In genomic region chr3:25648107-25648535, GRCh38 we compare ENCODE assay signal across 8 cellular contexts. TPM values are rescaled to one million over a fixed set of nuclear protein-coding genes. Genes with fewer than 3 reads are reported as not detected.
DNase-seq lines count a peak whose midpoint lies in the region; ATAC-seq and TF ChIP-seq lines count a peak whose summit lies in the region.

No MANE protein-coding gene starts in this region.

- POLR2A ChIA-PET in WTC11 (lab: Charles Lee) = interaction anchor here (2.0 kb wide), 1 partner anchor 135 kb away, joined by 8 read pairs; the partner anchor contains the start of gene NGLY1

- CTCF ChIA-PET in WTC11 (lab: Charles Lee) = interaction anchor here (0.7 to 3.3 kb wide), 22 partner anchors 9 to 470 kb away, joined by 3 to 24 read pairs (median 4); partner anchors contain the start of gene NGLY1

- no peak overlapping the region for H3K4me3 ChIP-seq in cardiac fibroblast (replicated peaks in 1 of 2; ENCODE audit: low read depth in 2 of 2, low read length in 2 of 2)

- peaks cover 31% of the 10 kb centered on the region for H3K36me3 Mint-ChIP-seq in WTC11

- TF ChIP-seq CTCF in WTC11 (IDR thresholded peaks at IDR 0.05) (peak; percentile 88), cardiac fibroblast (IDR thresholded peaks at IDR 0.05; ENCODE audit: low read depth, low read length) (peak; percentile 90)

- no peak overlapping the region for H3K4me3 Mint-ChIP-seq in WTC11

- ATAC-seq in GM19025 (IDR thresholded peaks at IDR 0.05; ENCODE audit: low read depth, unreplicated experiment) (peak; percentile 92), HG03159 (IDR thresholded peaks at IDR 0.05; ENCODE audit: unreplicated experiment) (peak; percentile 97), WTC11 (peak; percentile 99)

- H3K9me3 Mint-ChIP-seq in WTC11 = peaks cover 18% of the 10 kb centered on the region

- peak; percentile 70 for DNase-seq in AG20443 (ENCODE audit: low spot score)
- peak; percentile 70 for DNase-seq in NCI-H345 (lab: John Stamatoyannopoulos, UW)
- peak; percentile 90 for DNase-seq in WTC11 (ENCODE audit: low spot score)
- DNase-seq in cardiac fibroblast (ENCODE audit: low read depth in 2 of 2) = peak; percentile 88 to 89
- peak; percentile 56 for DNase-seq in kidney glomerular epithelial cell (lab: John Stamatoyannopoulos, UW)
- DNase-seq in stimulated activated CD4-positive, alpha-beta T cell treated with anti-CD3 and anti-CD28 coated beads, Interleukin-4, amount 100 ng/mL, for 24 hours = peak; percentile 88

- no peaks in the 10 kb centered on the region for H3K27me3 Mint-ChIP-seq in WTC11 (ENCODE audit: low read depth)

- H3K4me1 Mint-ChIP-seq in WTC11 = peaks cover 27% of the 10 kb centered on the region

- peak overlapping the region; percentile 91 for H3K27ac Mint-ChIP-seq in WTC11

TF ChIP-seq in WTC11, 78 proteins besides CTCF, POLR2A, EP300 and RAD21:
- no peak for TF ChIP-seq MYBL2 (CRISPR knock-in tag; IDR thresholded peaks at IDR 0.05)
- TF ChIP-seq ATF1 (CRISPR knock-in tag; IDR thresholded peaks at IDR 0.05) = no peak
- TF ChIP-seq PRRX2 (CRISPR knock-in tag; IDR thresholded peaks at IDR 0.05) = no peak
- TF ChIP-seq STAT6 (CRISPR knock-in tag; conservative IDR thresholded peaks at IDR 0.05; ENCODE audit: low read depth) = no peak
- no peak for TF ChIP-seq IRF2 (CRISPR knock-in tag; IDR thresholded peaks at IDR 0.05; ENCODE audit: borderline replicate concordance, low read depth)
- no peak for TF ChIP-seq ERG (CRISPR knock-in tag; IDR thresholded peaks at IDR 0.05)
- TF ChIP-seq NFE2L1 (CRISPR knock-in tag; IDR thresholded peaks at IDR 0.05) = no peak

RNA-seq across cellular contexts. Expression of gene TOP2B, which starts 16.6 kb away (rescaled TPM):
- total RNA-seq in WTC11 (2021) = 151 to 167 TPM (median 160 TPM) in 3 replicates
